ENCODE assay signal across 1 cellular context in the genomic region with DNA sequence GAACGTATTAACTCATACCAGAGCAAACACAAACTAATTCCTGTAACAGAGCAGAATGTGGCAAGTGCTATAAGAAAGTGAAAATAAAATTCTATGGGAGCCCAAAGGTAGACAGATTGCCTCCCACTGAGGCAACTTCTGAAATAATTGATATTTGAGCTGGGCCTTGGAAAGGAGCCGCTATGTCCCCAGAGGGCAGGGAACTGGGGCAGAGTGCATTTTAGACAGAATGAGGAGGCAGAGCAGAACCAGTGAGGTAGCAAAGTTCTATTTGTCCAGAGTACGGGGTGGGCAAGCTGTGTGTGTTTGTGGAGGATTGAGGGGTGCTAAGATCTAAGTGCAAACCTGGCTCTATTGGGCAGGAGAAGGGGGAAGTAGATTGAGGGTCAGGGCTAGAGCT.
TF ChIP-seq lines count a peak whose summit lies in the region.

No MANE protein-coding gene starts in this region.

TF ChIP-seq in HepG2, 621 proteins besides CTCF, POLR2A, EP300 and RAD21:
- TF ChIP-seq ZNF414 (CRISPR knock-in tag; IDR thresholded peaks at IDR 0.05) (no peak), HDAC1 (CRISPR knock-in tag; IDR thresholded peaks at IDR 0.05) (0 out of 2 replicates have a peak, but pooled peaks have one; percentile 24), ZMYM4 (CRISPR knock-in tag; IDR thresholded peaks at IDR 0.05) (peak; percentile 62), SALL1 (CRISPR knock-in tag; IDR thresholded peaks at IDR 0.05) (peak; percentile 43; the same call in 1 of the 2 replicates), SUZ12 (IDR thresholded peaks at IDR 0.05; ENCODE audit: low read depth, low read length) (no peak), HNF4A (CRISPR knock-in tag; IDR thresholded peaks at IDR 0.05) (peak; percentile 44; the same call in 1 of the 2 replicates), GFI1 (CRISPR knock-in tag; IDR thresholded peaks at IDR 0.05; ENCODE audit: borderline replicate concordance) (peak; percentile 50; the same call in 1 of the 2 replicates), PPARG (CRISPR knock-in tag; conservative IDR thresholded peaks at IDR 0.05) (0 out of 2 replicates have a peak, but pooled peaks have one; percentile 45)
- TF ChIP-seq, protein P1, sequence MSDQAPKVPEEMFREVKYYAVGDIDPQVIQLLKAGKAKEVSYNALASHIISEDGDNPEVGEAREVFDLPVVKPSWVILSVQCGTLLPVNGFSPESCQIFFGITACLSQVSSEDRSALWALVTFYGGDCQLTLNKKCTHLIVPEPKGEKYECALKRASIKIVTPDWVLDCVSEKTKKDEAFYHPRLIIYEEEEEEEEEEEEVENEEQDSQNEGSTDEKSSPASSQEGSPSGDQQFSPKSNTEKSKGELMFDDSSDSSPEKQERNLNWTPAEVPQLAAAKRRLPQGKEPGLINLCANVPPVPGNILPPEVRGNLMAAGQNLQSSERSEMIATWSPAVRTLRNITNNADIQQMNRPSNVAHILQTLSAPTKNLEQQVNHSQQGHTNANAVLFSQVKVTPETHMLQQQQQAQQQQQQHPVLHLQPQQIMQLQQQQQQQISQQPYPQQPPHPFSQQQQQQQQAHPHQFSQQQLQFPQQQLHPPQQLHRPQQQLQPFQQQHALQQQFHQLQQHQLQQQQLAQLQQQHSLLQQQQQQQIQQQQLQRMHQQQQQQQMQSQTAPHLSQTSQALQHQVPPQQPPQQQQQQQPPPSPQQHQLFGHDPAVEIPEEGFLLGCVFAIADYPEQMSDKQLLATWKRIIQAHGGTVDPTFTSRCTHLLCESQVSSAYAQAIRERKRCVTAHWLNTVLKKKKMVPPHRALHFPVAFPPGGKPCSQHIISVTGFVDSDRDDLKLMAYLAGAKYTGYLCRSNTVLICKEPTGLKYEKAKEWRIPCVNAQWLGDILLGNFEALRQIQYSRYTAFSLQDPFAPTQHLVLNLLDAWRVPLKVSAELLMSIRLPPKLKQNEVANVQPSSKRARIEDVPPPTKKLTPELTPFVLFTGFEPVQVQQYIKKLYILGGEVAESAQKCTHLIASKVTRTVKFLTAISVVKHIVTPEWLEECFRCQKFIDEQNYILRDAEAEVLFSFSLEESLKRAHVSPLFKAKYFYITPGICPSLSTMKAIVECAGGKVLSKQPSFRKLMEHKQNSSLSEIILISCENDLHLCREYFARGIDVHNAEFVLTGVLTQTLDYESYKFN (CRISPR knock-in tag; conservative IDR thresholded peaks at IDR 0.05): peak; percentile 59
